20 cellular contexts compared by ENCODE assay signal in genomic region chr19:4673216-4673615, GRCh38. TPM values are rescaled to one million over a fixed set of nuclear protein-coding genes. Genes with fewer than 3 reads are reported as not detected.
DNase-seq lines count a peak whose midpoint lies in the region; ATAC-seq, FAIRE-seq and TF ChIP-seq lines count a peak whose summit lies in the region.
"Had no signal": no experiment of that assay in that cellular context is flagged by ENCODE, and none has a peak within 500 bp of the region (broad histone marks: within the 10 kb centered on the region; RNA-seq: fewer than 3 reads in every experiment).

No MANE protein-coding gene starts in this region.

- H2AFZ ChIP-seq in HepG2 (ENCODE audit: low read length) (no peak overlapping the region), osteoblast (ENCODE audit: low read length) (no peak overlapping the region)

- no TSS peak for BruUV-seq in HepG2 (replicated peaks; lab: Mats Ljungman, UMichigan)

- H3K4me2 ChIP-seq in HepG2 (ENCODE audit: low read depth, low read length), result no peak overlapping the region
- H3K4me2 ChIP-seq in osteoblast (ENCODE audit: insufficient read depth, low read length), result no peak overlapping the region
- H3K4me2 ChIP-seq: BLaER1 had no signal

- H3K27me3 ChIP-seq in HepG2 (ENCODE audit: control insufficient read depth in 1 of 2, insufficient read depth in 2 of 2, low read length in 2 of 2) (no peaks in the 10 kb centered on the region; a peak in 1 of 5 replicates), right lobe of liver (no peaks in the 10 kb centered on the region), osteoblast (ENCODE audit: insufficient read depth, low read length) (no peaks in the 10 kb centered on the region)
- H3K27me3 ChIP-seq: BLaER1 had no signal

- WGBS in HepG2 (ENCODE audit: low lambda C conversion rate), result 79% methylated on average over 4 of the region's 4 CpGs
- 77% methylated on average over 4 of the region's 4 CpGs for WGBS in right lobe of liver (ENCODE audit: insufficient coverage, low coverage, low lambda C conversion rate, missing lambda C conversion rate)

- no peak overlapping the region for H3K4me3 ChIP-seq in HepG2 (replicated peaks in 1 of 3; ENCODE audit: insufficient read depth in 1 of 3, low read depth in 2 of 3, low read length in 3 of 3)
- no peak overlapping the region for H3K4me3 ChIP-seq in right lobe of liver
- H3K4me3 ChIP-seq in osteoblast (ENCODE audit: insufficient read depth, low read length), result no peak overlapping the region
- H3K4me3 ChIP-seq: BLaER1, GM12878 had no signal

- DNase-seq in HepG2 (ENCODE audit: low spot score) (no peak), right lobe of liver (no peak), endothelial cell (ENCODE audit: low spot score) (no peak), osteoblast (ENCODE audit: insufficient read length, low spot score, missing footprints) (peak; percentile 32), WTC11 (ENCODE audit: low spot score) (no peak)
- DNase-seq in activated naive CD4-positive, alpha-beta T cell treated with anti-CD3 and anti-CD28 coated beads, Interleukin-2, amount 10 ng/mL, durations not matched to agents 7 days and 5 days, result no peak
- DNase-seq: 8988T, Calu3, DND-41, EL, HCEC 1CT, HFFc6 had no signal

- no peaks in the 10 kb centered on the region for H3K9me3 Mint-ChIP-seq in endothelial cell (ENCODE audit: unreplicated experiment)
- no peaks in the 10 kb centered on the region for H3K9me3 Mint-ChIP-seq in WTC11
- no peaks in the 10 kb centered on the region for H3K9me3 Mint-ChIP-seq in activated naive CD4-positive, alpha-beta T cell treated with anti-CD3 and anti-CD28 coated beads, Interleukin-2, amount 10 ng/mL, durations not matched to agents 7 days and 5 days
- H3K9me3 Mint-ChIP-seq: CD14-positive monocyte; CD4-positive, alpha-beta memory T cell; HFFc6; IgD-negative memory B cell had no signal

- H3K9me3 ChIP-seq in HepG2 (ENCODE audit: low read length) (no peaks in the 10 kb centered on the region), right lobe of liver (no peaks in the 10 kb centered on the region), osteoblast (ENCODE audit: low read depth, low read length) (no peaks in the 10 kb centered on the region)
- H3K9me3 ChIP-seq: BLaER1 had no signal

- intact Hi-C loops in HepG2 (cut with micrococcal nuclease; ENCODE audit: unreplicated experiment) (loop anchor here (5.0 kb wide), 1 partner anchor 49 kb away; the partner anchor contains the start of gene DPP9), right lobe of liver (cut with DNase I) (no loop called here)

- H3K4me3 Mint-ChIP-seq in endothelial cell (ENCODE audit: unreplicated experiment) (no peak overlapping the region), WTC11 (no peak overlapping the region)
- no peak overlapping the region for H3K4me3 Mint-ChIP-seq in activated naive CD4-positive, alpha-beta T cell treated with anti-CD3 and anti-CD28 coated beads, Interleukin-2, amount 10 ng/mL, durations not matched to agents 7 days and 5 days
- H3K4me3 Mint-ChIP-seq: CD14-positive monocyte; CD4-positive, alpha-beta memory T cell; HFFc6; IgD-negative memory B cell had no signal

- peaks cover 9% of the 10 kb centered on the region for H3K36me3 Mint-ChIP-seq in endothelial cell (ENCODE audit: low read depth, unreplicated experiment)
- H3K36me3 Mint-ChIP-seq in WTC11, result peaks cover 6% of the 10 kb centered on the region
- H3K36me3 Mint-ChIP-seq in activated naive CD4-positive, alpha-beta T cell treated with anti-CD3 and anti-CD28 coated beads, Interleukin-2, amount 10 ng/mL, durations not matched to agents 7 days and 5 days, result peaks cover 13% of the 10 kb centered on the region

- no peak for TF ChIP-seq EP300 in HepG2 (IDR thresholded peaks at IDR 0.05; ENCODE audit: low read depth in 2 of 2, low read length in 2 of 2)
- no peak for TF ChIP-seq EP300 in HepG2 (CRISPR knock-in tag; IDR thresholded peaks at IDR 0.05; ENCODE audit: borderline replicate concordance)

- ATAC-seq in HepG2 (no peak), right lobe of liver (no peak), WTC11 (no peak), GM21381 (IDR thresholded peaks at IDR 0.05; ENCODE audit: unreplicated experiment) (no peak), HG03342 (IDR thresholded peaks at IDR 0.05; ENCODE audit: unreplicated experiment) (no peak)
- ATAC-seq: GM12878 had no signal

- TF ChIP-seq CTCF in HepG2 (CRISPR knock-in tag; IDR thresholded peaks at IDR 0.05) (no peak), right lobe of liver (IDR thresholded peaks at IDR 0.05) (no peak), endothelial cell (IDR thresholded peaks at IDR 0.05; ENCODE audit: unreplicated experiment) (no peak), osteoblast (IDR thresholded peaks at IDR 0.05; ENCODE audit: extremely low read depth, low read depth, low read length) (no peak), WTC11 (IDR thresholded peaks at IDR 0.05) (no peak)

- H3K4me1 Mint-ChIP-seq in endothelial cell (ENCODE audit: unreplicated experiment) (peaks cover 8% of the 10 kb centered on the region), WTC11 (peaks cover 17% of the 10 kb centered on the region)
- peaks cover 12% of the 10 kb centered on the region for H3K4me1 Mint-ChIP-seq in activated naive CD4-positive, alpha-beta T cell treated with anti-CD3 and anti-CD28 coated beads, Interleukin-2, amount 10 ng/mL, durations not matched to agents 7 days and 5 days

- H3K36me3 ChIP-seq in HepG2 (replicated peaks in 1 of 2; ENCODE audit: control insufficient read depth in 1 of 2, insufficient read depth in 2 of 2, low read length in 2 of 2) (peaks cover under 1 to 10% of the 10 kb centered on the region in 2 experiments; a peak in 4 of 5 replicates), right lobe of liver (peaks cover 0 to 30% (median 6%) of the 10 kb centered on the region in 4 donors), osteoblast (ENCODE audit: insufficient read depth, low read length) (peaks cover 22% of the 10 kb centered on the region)

- in situ Hi-C loops in HepG2 (cut with HindIII; ENCODE audit: extremely low pct_ligation_motif_present, low pct_unique_long_range_greater_than_20kb), result no loop called here

- H3K9ac ChIP-seq in HepG2 (ENCODE audit: insufficient read depth, low read depth, low read length), result no peak overlapping the region
- H3K9ac ChIP-seq: BLaER1 had no signal

- no peak for TF ChIP-seq RAD21 in HepG2 (CRISPR knock-in tag; IDR thresholded peaks at IDR 0.05)

- peak overlapping the region; percentile 30 for H3K27ac Mint-ChIP-seq in endothelial cell (ENCODE audit: unreplicated experiment)
- H3K27ac Mint-ChIP-seq in WTC11, result no peak overlapping the region
- no peak overlapping the region for H3K27ac Mint-ChIP-seq in activated naive CD4-positive, alpha-beta T cell treated with anti-CD3 and anti-CD28 coated beads, Interleukin-2, amount 10 ng/mL, durations not matched to agents 7 days and 5 days
- H3K27ac Mint-ChIP-seq: IgD-negative memory B cell had no signal

- H4K20me1 ChIP-seq in HepG2 (ENCODE audit: insufficient read depth, low read length) (no peaks in the 10 kb centered on the region; the same call in 1 of the 2 replicates), osteoblast (ENCODE audit: insufficient read depth, low read length) (peaks cover 3% of the 10 kb centered on the region)

- POLR2A ChIA-PET in HepG2 (lab: Yijun Ruan, JAX), result no interaction called here
- POLR2A ChIA-PET in WTC11 (lab: Charles Lee), result interaction anchor here (0.6 kb wide), 1 partner anchor 12 kb away, joined by 3 read pairs; no protein-coding TSS in a partner anchor

- H3K79me2 ChIP-seq in HepG2 (ENCODE audit: insufficient read depth, low read length), result peaks cover 15% of the 10 kb centered on the region
- peaks cover 17% of the 10 kb centered on the region for H3K79me2 ChIP-seq in osteoblast (ENCODE audit: insufficient read depth, low read length)

- CTCF ChIA-PET in HepG2 (lab: Yijun Ruan, JAX; ENCODE audit: low intra/inter-chr PET ratio, low total read pairs) (no interaction called here), WTC11 (lab: Charles Lee) (interaction anchor here (0.7 to 1.7 kb wide), 7 partner anchors 40 to 238 kb away, joined by 3 to 10 read pairs (median 4); partner anchors contain the start of genes FEM1A and HDGFL2)
- CTCF ChIA-PET in activated naive CD4-positive, alpha-beta T cell treated with anti-CD3 and anti-CD28 coated beads, Interleukin-2, amount 10 ng/mL, durations not matched to agents 7 days and 5 days (lab: Charles Lee), result interaction anchor here (0.7 to 1.0 kb wide), 2 partner anchors 21 to 37 kb away, joined by 3 to 4 read pairs; no protein-coding TSS in a partner anchor

- peak overlapping the region; percentile 23 for H3K27ac ChIP-seq in HepG2 (ENCODE audit: extremely low read length, insufficient read depth, low read length)
- no peak overlapping the region for H3K27ac ChIP-seq in right lobe of liver
- H3K27ac ChIP-seq in osteoblast (ENCODE audit: low read depth, low read length), result no peak overlapping the region
- H3K27ac ChIP-seq: BLaER1 had no signal

- H3K27me3 Mint-ChIP-seq in endothelial cell (ENCODE audit: unreplicated experiment) (peaks cover 10% of the 10 kb centered on the region), WTC11 (ENCODE audit: low read depth) (no peaks in the 10 kb centered on the region)
- H3K27me3 Mint-ChIP-seq in activated naive CD4-positive, alpha-beta T cell treated with anti-CD3 and anti-CD28 coated beads, Interleukin-2, amount 10 ng/mL, durations not matched to agents 7 days and 5 days, result no peaks in the 10 kb centered on the region
- H3K27me3 Mint-ChIP-seq: CD4-positive, alpha-beta memory T cell; IgD-negative memory B cell had no signal

- FAIRE-seq in HepG2 (lab: Jason Lieb, UNC), result no peak
- FAIRE-seq: GM12878, HTR-8/SVneo had no signal

- peaks cover 24% of the 10 kb centered on the region for H3K4me1 ChIP-seq in HepG2 (ENCODE audit: insufficient read depth, low read length)
- H3K4me1 ChIP-seq in right lobe of liver, result peaks cover 0 to 12% (median 0%) of the 10 kb centered on the region in 4 donors
- peaks cover 14% of the 10 kb centered on the region for H3K4me1 ChIP-seq in osteoblast (ENCODE audit: insufficient read depth, low read length)

- TF ChIP-seq POLR2A in HepG2 (IDR thresholded peaks at IDR 0.05; ENCODE audit: insufficient read depth in 1 of 2, low read depth in 2 of 2, low read length in 2 of 2) (no peak), right lobe of liver (IDR thresholded peaks at IDR 0.05) (no peak)

RNA-seq across cellular contexts. Expression of gene MYDGF, which starts 3.1 kb away (rescaled TPM):
- total RNA-seq in HepG2 (2016; rRNA removed; fragmentation: Illumina TruSeq; extraction: Trizol) (51.2 and 116 TPM in 2 replicates), right lobe of liver (10 to 100 TPM; 58.2 to 98.7 (median 72.2) TPM), endothelial cell (ENCODE audit: unreplicated experiment) (112 TPM), osteoblast (152 and 161 TPM in 2 replicates), WTC11 (2021) (54.2 to 59.1 TPM (median 58.2 TPM) in 3 replicates)
- total RNA-seq in HepG2 (2016; cell fraction: cytosol; rRNA removed; fragmentation: Illumina TruSeq; extraction: Trizol; ENCODE audit: low read depth), result 22.6 and 23.9 TPM in 2 replicates
- total RNA-seq in HepG2 (2016; cell fraction: insoluble cytoplasmic fraction; rRNA removed; fragmentation: Illumina TruSeq; extraction: Trizol), result 51.8 and 121 TPM in 2 replicates
- 39.4 and 44.5 TPM in 2 replicates for total RNA-seq in HepG2 (2016; cell fraction: membrane; rRNA removed; fragmentation: Illumina TruSeq; extraction: Trizol)
- 80.0 and 98.1 TPM in 2 replicates for total RNA-seq in HepG2 (2016; cell fraction: nucleus; rRNA removed; fragmentation: Illumina TruSeq; extraction: Trizol)
- polyA plus RNA-seq in HepG2 (2011; rRNA removed), result 195 and 198 TPM in 2 replicates
- polyA plus RNA-seq in HepG2 (2011; cell fraction: cytosol; rRNA removed), result 230 and 342 TPM in 2 replicates
- polyA plus RNA-seq in HepG2 (2011; cell fraction: nucleus; rRNA removed), result 115 and 125 TPM in 2 replicates
- 153 and 214 TPM in 2 replicates for polyA plus RNA-seq in HepG2 (2012)
- polyA plus RNA-seq in HepG2 (2016; cell fraction: cytosol; fragmentation: Illumina TruSeq; extraction: Trizol; ENCODE audit: low read depth), result 30.7 and 35.4 TPM in 2 replicates
- 58.1 and 61.6 TPM in 2 replicates for polyA plus RNA-seq in HepG2 (2016; cell fraction: insoluble cytoplasmic fraction; fragmentation: Illumina TruSeq; extraction: Trizol; ENCODE audit: low read depth)
- 39.4 and 41.3 TPM in 2 replicates for polyA plus RNA-seq in HepG2 (2016; cell fraction: membrane; fragmentation: Illumina TruSeq; extraction: Trizol; ENCODE audit: low read depth)
- polyA plus RNA-seq in HepG2 (2016; cell fraction: nucleus; fragmentation: Illumina TruSeq; extraction: Trizol; ENCODE audit: insufficient read depth, low read depth), result 174 and 190 TPM in 2 replicates
- 65.4 and 78.5 TPM in 2 replicates for polyA minus RNA-seq in HepG2 (2011; rRNA and poly(A)+ RNA removed; ENCODE audit: low replicate concordance)
- polyA minus RNA-seq in HepG2 (2011; cell fraction: cytosol; rRNA and poly(A)+ RNA removed), result 53.5 and 66.5 TPM in 2 replicates
- polyA minus RNA-seq in HepG2 (2011; cell fraction: nucleus; rRNA and poly(A)+ RNA removed), result 27.7 and 29.1 TPM in 2 replicates

RNA-seq across cellular contexts. Expression of gene TNFAIP8L1, which starts 33.9 kb away (rescaled TPM):
- total RNA-seq in HepG2 (2016; rRNA removed; fragmentation: Illumina TruSeq; extraction: Trizol), result 18.9 and 21.4 TPM in 2 replicates
- 5.7 and 6.2 TPM in 2 replicates for total RNA-seq in HepG2 (2016; cell fraction: cytosol; rRNA removed; fragmentation: Illumina TruSeq; extraction: Trizol; ENCODE audit: low read depth)
- 15.8 and 20.8 TPM in 2 replicates for total RNA-seq in HepG2 (2016; cell fraction: insoluble cytoplasmic fraction; rRNA removed; fragmentation: Illumina TruSeq; extraction: Trizol)
- total RNA-seq in HepG2 (2016; cell fraction: membrane; rRNA removed; fragmentation: Illumina TruSeq; extraction: Trizol), result 17.1 and 17.6 TPM in 2 replicates
- total RNA-seq in HepG2 (2016; cell fraction: nucleus; rRNA removed; fragmentation: Illumina TruSeq; extraction: Trizol), result 9.7 and 12.6 TPM in 2 replicates
- 13.4 and 14.2 TPM in 2 replicates for polyA plus RNA-seq in HepG2 (2011; rRNA removed)
- polyA plus RNA-seq in HepG2 (2011; cell fraction: cytosol; rRNA removed), result 16.1 and 16.8 TPM in 2 replicates
- polyA plus RNA-seq in HepG2 (2011; cell fraction: nucleus; rRNA removed), result 7.6 and 8.4 TPM in 2 replicates
- 11.6 and 15.1 TPM in 2 replicates for polyA plus RNA-seq in HepG2 (2012)
- polyA plus RNA-seq in HepG2 (2016; cell fraction: cytosol; fragmentation: Illumina TruSeq; extraction: Trizol; ENCODE audit: low read depth), result 5.3 and 5.7 TPM in 2 replicates
- polyA plus RNA-seq in HepG2 (2016; cell fraction: insoluble cytoplasmic fraction; fragmentation: Illumina TruSeq; extraction: Trizol; ENCODE audit: low read depth), result 20.0 and 23.7 TPM in 2 replicates
- 13.6 and 14.4 TPM in 2 replicates for polyA plus RNA-seq in HepG2 (2016; cell fraction: membrane; fragmentation: Illumina TruSeq; extraction: Trizol; ENCODE audit: low read depth)
- 15.4 and 17.2 TPM in 2 replicates for polyA plus RNA-seq in HepG2 (2016; cell fraction: nucleus; fragmentation: Illumina TruSeq; extraction: Trizol; ENCODE audit: insufficient read depth, low read depth)
- polyA minus RNA-seq in HepG2 (2011; rRNA and poly(A)+ RNA removed; ENCODE audit: low replicate concordance), result 2.7 and 20.5 TPM in 2 replicates
- 10.1 and 10.4 TPM in 2 replicates for polyA minus RNA-seq in HepG2 (2011; cell fraction: cytosol; rRNA and poly(A)+ RNA removed)
- 8.8 and 9.0 TPM in 2 replicates for polyA minus RNA-seq in HepG2 (2011; cell fraction: nucleus; rRNA and poly(A)+ RNA removed)
- 10 to 100 TPM; 16.6 to 26.4 (median 22.8) TPM for total RNA-seq in right lobe of liver
- 60.1 TPM for total RNA-seq in endothelial cell (ENCODE audit: unreplicated experiment)
- total RNA-seq in osteoblast, result 1.8 TPM in 2 replicates
- total RNA-seq in WTC11 (2021), result 8.3 to 8.7 TPM (median 8.6 TPM) in 3 replicates

RNA-seq across cellular contexts. Expression of gene DPP9, which starts 50.4 kb away (rescaled TPM):
- total RNA-seq in HepG2 (2016; rRNA removed; fragmentation: Illumina TruSeq; extraction: Trizol) (25.8 and 26.6 TPM in 2 replicates), right lobe of liver (100 to 1,000 TPM in 1 of 6 experiments, 10 to 100 TPM in 5; 47.3 to 118 (median 54.5) TPM), endothelial cell (ENCODE audit: unreplicated experiment) (63.3 TPM), osteoblast (26.5 and 30.4 TPM in 2 replicates), WTC11 (2021) (36.0 to 52.9 TPM (median 38.3 TPM) in 3 replicates)
- total RNA-seq in HepG2 (2016; cell fraction: cytosol; rRNA removed; fragmentation: Illumina TruSeq; extraction: Trizol; ENCODE audit: low read depth), result 21.9 and 23.0 TPM in 2 replicates
- total RNA-seq in HepG2 (2016; cell fraction: insoluble cytoplasmic fraction; rRNA removed; fragmentation: Illumina TruSeq; extraction: Trizol), result 19.7 and 28.0 TPM in 2 replicates
- total RNA-seq in HepG2 (2016; cell fraction: membrane; rRNA removed; fragmentation: Illumina TruSeq; extraction: Trizol), result 28.4 and 28.6 TPM in 2 replicates
- 19.7 and 23.4 TPM in 2 replicates for total RNA-seq in HepG2 (2016; cell fraction: nucleus; rRNA removed; fragmentation: Illumina TruSeq; extraction: Trizol)
- 8.4 and 9.4 TPM in 2 replicates for polyA plus RNA-seq in HepG2 (2011; rRNA removed)
- 5.3 and 7.0 TPM in 2 replicates for polyA plus RNA-seq in HepG2 (2011; cell fraction: cytosol; rRNA removed)
- 33.2 and 42.2 TPM in 2 replicates for polyA plus RNA-seq in HepG2 (2011; cell fraction: nucleus; rRNA removed)
- 14.9 and 17.3 TPM in 2 replicates for polyA plus RNA-seq in HepG2 (2012)
- polyA plus RNA-seq in HepG2 (2016; cell fraction: cytosol; fragmentation: Illumina TruSeq; extraction: Trizol; ENCODE audit: low read depth), result 11.8 and 12.3 TPM in 2 replicates
- polyA plus RNA-seq in HepG2 (2016; cell fraction: insoluble cytoplasmic fraction; fragmentation: Illumina TruSeq; extraction: Trizol; ENCODE audit: low read depth), result 26.8 and 38.6 TPM in 2 replicates
- 22.3 and 23.5 TPM in 2 replicates for polyA plus RNA-seq in HepG2 (2016; cell fraction: membrane; fragmentation: Illumina TruSeq; extraction: Trizol; ENCODE audit: low read depth)
- polyA plus RNA-seq in HepG2 (2016; cell fraction: nucleus; fragmentation: Illumina TruSeq; extraction: Trizol; ENCODE audit: insufficient read depth, low read depth), result 52.8 and 55.7 TPM in 2 replicates
- 26.0 and 29.3 TPM in 2 replicates for polyA minus RNA-seq in HepG2 (2011; rRNA and poly(A)+ RNA removed; ENCODE audit: low replicate concordance)
- polyA minus RNA-seq in HepG2 (2011; cell fraction: cytosol; rRNA and poly(A)+ RNA removed), result 10.0 and 10.8 TPM in 2 replicates
- polyA minus RNA-seq in HepG2 (2011; cell fraction: nucleus; rRNA and poly(A)+ RNA removed), result 25.8 and 26.7 TPM in 2 replicates
